ENCODE assay signal across 2 cellular contexts in genomic region chr3:161305095-161305991, GRCh38.
TF ChIP-seq lines count a peak whose summit lies in the region.

No MANE protein-coding gene starts in this region.

TF ChIP-seq in IMR-90, 13 proteins besides CTCF, POLR2A, EP300 and RAD21 (continued from another document):
- no peak for TF ChIP-seq NFE2L2 (IDR thresholded peaks at IDR 0.05; ENCODE audit: low read depth, low read length)
- no peak for TF ChIP-seq BHLHE40 (IDR thresholded peaks at IDR 0.05; ENCODE audit: low read depth, low read length)
- peak; percentile 79 for TF ChIP-seq CEBPB (IDR thresholded peaks at IDR 0.05; ENCODE audit: low read depth, low read length)
- no peak for TF ChIP-seq USF2 (IDR thresholded peaks at IDR 0.05; ENCODE audit: low read depth, low read length)
- no peak for TF ChIP-seq RCOR1 (IDR thresholded peaks at IDR 0.05; ENCODE audit: insufficient replicate concordance, low read length)
- TF ChIP-seq CHD1 (IDR thresholded peaks at IDR 0.05; ENCODE audit: low read depth, low read length): no peak
- no peak for TF ChIP-seq FOS (IDR thresholded peaks at IDR 0.05; ENCODE audit: low read depth, low read length)
- no peak for TF ChIP-seq MAZ (IDR thresholded peaks at IDR 0.05; ENCODE audit: borderline replicate concordance, low read depth, low read length)
TF ChIP-seq in IMR-90: peak in this region for 2.

TF ChIP-seq in K562, 482 proteins besides CTCF, POLR2A, EP300 and RAD21:
- peak; percentile 48; the same call in 1 of the 2 replicates for TF ChIP-seq CEBPB (tag; IDR thresholded peaks at IDR 0.05)
- TF ChIP-seq ELF2 (CRISPR knock-in tag; IDR thresholded peaks at IDR 0.05): no peak
